ENCODE assay signal across 8 cellular contexts in the genomic region with DNA sequence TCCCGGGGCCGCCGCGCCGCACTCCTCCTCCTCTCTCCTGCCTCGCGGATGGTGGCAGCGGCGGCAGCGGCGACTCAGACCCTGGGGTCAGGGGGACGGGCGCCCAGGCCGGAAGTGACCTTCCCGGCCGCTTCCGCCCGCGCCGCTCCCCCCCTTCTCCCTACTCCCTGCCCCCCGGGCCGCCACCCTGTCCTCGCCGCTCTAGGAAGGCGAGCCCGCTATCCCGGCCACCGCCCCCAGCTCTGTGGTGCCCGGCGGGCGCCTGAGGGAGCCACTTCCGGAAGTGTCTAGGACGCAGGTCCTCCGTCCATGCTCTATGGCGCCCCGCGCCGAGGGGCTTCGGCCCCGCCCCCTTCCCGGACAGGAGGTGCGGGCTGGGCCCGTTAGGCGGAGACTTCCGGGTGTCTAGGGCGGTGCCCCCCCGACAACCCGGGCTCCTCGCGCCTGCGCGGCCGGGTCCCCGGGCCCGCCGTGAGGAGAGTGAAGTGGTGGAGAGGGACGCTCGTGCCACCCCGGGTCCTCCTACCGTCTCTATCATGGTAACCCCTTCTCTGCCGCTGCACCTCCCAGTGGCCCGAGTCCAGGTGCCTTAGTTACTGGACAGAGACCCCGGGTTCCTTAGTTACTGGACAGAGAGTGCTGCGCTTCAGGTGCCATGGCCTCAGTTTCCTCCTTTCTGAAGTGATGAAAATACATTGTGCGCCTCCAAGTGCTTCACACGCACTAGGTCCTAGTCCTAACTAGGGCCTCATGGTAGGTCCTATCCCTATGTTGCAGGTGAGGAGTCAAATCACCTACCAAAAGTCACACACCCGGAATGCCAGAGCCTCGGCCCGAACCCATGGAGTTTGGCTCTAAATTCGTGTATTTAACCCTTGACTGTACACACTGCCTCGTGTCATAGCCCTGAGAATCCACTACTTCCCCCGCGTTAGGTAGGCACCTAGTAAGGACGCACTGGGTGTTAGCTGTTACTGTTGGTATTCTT. TPM values are rescaled to one million over a fixed set of nuclear protein-coding genes. Genes with fewer than 3 reads are reported as not detected.
DNase-seq lines count a peak whose midpoint lies in the region; ATAC-seq and TF ChIP-seq lines count a peak whose summit lies in the region.

Gene ZNF787 (minus strand): TSS at position 116 of the 988 bp plus-strand sequence. CDS start 18,078 bp downstream, outside the sequence.

- BruUV-seq in PC-3 (replicated peaks; lab: Mats Ljungman, UMichigan) = TSS peak; percentile 97

- H3K4me1 ChIP-seq in PC-3 (ENCODE audit: insufficient read depth, low read length) (peaks cover 16% of the 10 kb centered on the region), mucosa of rectum (ENCODE audit: control insufficient read depth in 2 of 2, insufficient read depth in 2 of 2, low read length in 2 of 2) (peaks cover 39 to 43% of the 10 kb centered on the region in 2 donors)

- H3K27me3 ChIP-seq in PC-3 (ENCODE audit: low read length) = no peaks in the 10 kb centered on the region
- H3K27me3 ChIP-seq in mucosa of rectum (ENCODE audit: control insufficient read depth in 2 of 2, insufficient read depth in 2 of 2, low read length in 2 of 2) = no peaks in the 10 kb centered on the region

- H4K20me1 ChIP-seq in PC-3 (ENCODE audit: low read length) = peaks cover 31% of the 10 kb centered on the region

- POLR2A ChIA-PET in PC-3 (lab: Charles Lee; ENCODE audit: unreplicated experiment) = interaction anchor here (0.7 to 0.8 kb wide), 2 partner anchors 9 to 1105 kb away, joined by 4 to 6 read pairs; no protein-coding TSS in a partner anchor

- intact Hi-C loops in PC-3 (cut with micrococcal nuclease) = loop anchor here (1.0 kb wide), 1 partner anchor 19 kb away; no protein-coding TSS in a partner anchor

- H3K4me2 ChIP-seq in PC-3 (ENCODE audit: low read length) = peak within 1 kb of the TSS; percentile 89

- H3K9me3 ChIP-seq in PC-3 (ENCODE audit: low read length) (no peaks in the 10 kb centered on the region), mucosa of rectum (ENCODE audit: control insufficient read depth in 2 of 2, low read length in 2 of 2) (no peaks in the 10 kb centered on the region)

- H2AFZ ChIP-seq in PC-3 (ENCODE audit: low read length) = peak within 1 kb of the TSS; percentile 88

- TF ChIP-seq CTCF in PC-3 (conservative IDR thresholded peaks at IDR 0.05; ENCODE audit: low read depth, low read length) = no peak

- no peak for TF ChIP-seq RAD21 in Ishikawa (IDR thresholded peaks at IDR 0.05; ENCODE audit: low read depth)

- H3K36me3 ChIP-seq in PC-3 (ENCODE audit: low read depth, low read length) (peaks cover 13% of the 10 kb centered on the region; the same call in 1 of the 2 replicates), mucosa of rectum (ENCODE audit: control insufficient read depth in 2 of 2, insufficient read depth in 2 of 2, low read length in 2 of 2) (peaks cover 4 to 7% of the 10 kb centered on the region in 2 donors)

- no peaks in the 10 kb centered on the region for H3K9me2 ChIP-seq in PC-3 (replicated peaks; ENCODE audit: low read length)

- ATAC-seq in GM21576 (IDR thresholded peaks at IDR 0.05; ENCODE audit: unreplicated experiment) (peak; percentile 81), PC-3 (peak; percentile 83)

- CTCF ChIA-PET in PC-3 (lab: Charles Lee) = interaction anchor here (0.6 to 1.1 kb wide), 2 partner anchors 50 to 52 kb away, joined by 3 to 7 read pairs; no protein-coding TSS in a partner anchor

- H3K4me3 ChIP-seq in PC-3 (ENCODE audit: low read length) = peak within 1 kb of the TSS; percentile 75
- H3K4me3 ChIP-seq in mucosa of rectum (ENCODE audit: low read length in 2 of 2) = peak within 1 kb of the TSS; percentile 81 to 83

- peak within 1 kb of the TSS; percentile 98 for H3K9ac ChIP-seq in PC-3 (ENCODE audit: low read length)
- peak within 1 kb of the TSS; percentile 77 to 82 for H3K9ac ChIP-seq in mucosa of rectum (ENCODE audit: low read depth in 1 of 2, low read length in 2 of 2)

- no peaks in the 10 kb centered on the region for H3F3A ChIP-seq in PC-3 (ENCODE audit: low read length, unreplicated experiment)

- DNase-seq in DMS114 treated with DMSO at 0.1 percent for 48 hours (lab: John Stamatoyannopoulos, UW; ENCODE audit: unreplicated experiment) = peak; percentile 91
- peak; percentile 99 for DNase-seq in PC-3
- DNase-seq in activated T-cell treated with anti-CD3 and anti-CD28 coated beads for 48 hours (ENCODE audit: low read depth) = peak; percentile 98
- peak; percentile 58 for DNase-seq in epithelial cell of prostate (ENCODE audit: low read depth, low spot score)
- peak; percentile 98 for DNase-seq in stimulated activated CD8-positive, alpha-beta memory T cell treated with anti-CD3 and anti-CD28 coated beads, Interleukin-4, amount 100 ng/mL, for 48 hours

- H3K27ac ChIP-seq in PC-3 (ENCODE audit: low read length) (peak within 1 kb of the TSS; percentile 85), epithelial cell of prostate (peak within 1 kb of the TSS; percentile 82), mucosa of rectum (ENCODE audit: low read depth in 2 of 2, low read length in 2 of 2) (peak within 1 kb of the TSS; percentile 93 to 94)

- TF ChIP-seq EP300 in Ishikawa (IDR thresholded peaks at IDR 0.05; ENCODE audit: borderline replicate concordance) = peak; percentile 48; the same call in 1 of the 2 replicates

- H3K79me2 ChIP-seq in PC-3 (ENCODE audit: low read length) = peaks cover 42% of the 10 kb centered on the region

TF ChIP-seq in Ishikawa, 13 proteins besides CTCF, POLR2A, EP300 and RAD21:
- TF ChIP-seq YY1 (IDR thresholded peaks at IDR 0.05; ENCODE audit: low read depth) = peak; percentile 28; the same call in 1 of the 2 replicates
- peak; percentile 53; the same call in 1 of the 2 replicates for TF ChIP-seq TAF1 (IDR thresholded peaks at IDR 0.05; ENCODE audit: low read depth)
- TF ChIP-seq CEBPB (IDR thresholded peaks at IDR 0.05) = no peak
- no peak for TF ChIP-seq REST (IDR thresholded peaks at IDR 0.05; ENCODE audit: low read depth)
- TF ChIP-seq TCF12 (IDR thresholded peaks at IDR 0.05; ENCODE audit: low read depth) = peak; percentile 60; the same call in 1 of the 2 replicates
- no peak for TF ChIP-seq USF1 (IDR thresholded peaks at IDR 0.05)
- TF ChIP-seq FOXM1 (IDR thresholded peaks at IDR 0.05; ENCODE audit: borderline replicate concordance, low read depth) = no peak
- no peak for TF ChIP-seq TEAD4 (IDR thresholded peaks at IDR 0.05)
- no peak for TF ChIP-seq EGR1 (IDR thresholded peaks at IDR 0.05)
- TF ChIP-seq ZBTB7A (IDR thresholded peaks at IDR 0.05; ENCODE audit: low read depth) = 0 out of 2 replicates have a peak, but pooled peaks have one; percentile 59
- peak; percentile 14; the same call in 1 of the 2 replicates for TF ChIP-seq NFIC (IDR thresholded peaks at IDR 0.05)
- 0 out of 2 replicates have a peak, but pooled peaks have one; percentile 29 for TF ChIP-seq CREB1 (IDR thresholded peaks at IDR 0.05; ENCODE audit: low read depth)
- peak; percentile 61; the same call in 1 of the 2 replicates for TF ChIP-seq MAX (IDR thresholded peaks at IDR 0.05)

RNA-seq across cellular contexts. Expression of gene ZNF787, which starts in this region (rescaled TPM):
- total RNA-seq in PC-3 (2014; rRNA removed) = 111 and 185 TPM in 2 replicates

Comparison
In these comparisons a context has a peak if more than half of its experiments do, and no peak if none do; other contexts are left out.
1. Peak in every context shown above with its lines: DNase-seq, ATAC-seq, H3K4me3 ChIP-seq and H3K27ac ChIP-seq.